13 cellular contexts compared by ENCODE assay signal in genomic region chr18:61637319-61637718, GRCh38.
DNase-seq lines count a peak whose midpoint lies in the region; ATAC-seq, FAIRE-seq and TF ChIP-seq lines count a peak whose summit lies in the region.
"Had no signal": no experiment of that assay in that cellular context is flagged by ENCODE, and none has a peak within 500 bp of the region (broad histone marks: within the 10 kb centered on the region; RNA-seq: fewer than 3 reads in every experiment).

No MANE protein-coding gene starts in this region.

- no peak overlapping the region for H2AFZ ChIP-seq in GM23338
- H2AFZ ChIP-seq in H1 (ENCODE audit: low read length), result no peak overlapping the region

- peak overlapping the region; percentile 48 for H3K4me2 ChIP-seq in GM23338
- H3K4me2 ChIP-seq in H1 (ENCODE audit: insufficient read depth in 1 of 2, low read depth in 2 of 2, low read length in 2 of 2), result peak overlapping the region; percentile 41 to 59

- no peaks in the 10 kb centered on the region for H3K79me2 ChIP-seq in GM23338 (replicated peaks; ENCODE audit: insufficient read depth)
- no peaks in the 10 kb centered on the region for H3K79me2 ChIP-seq in H1 (ENCODE audit: control insufficient read depth in 1 of 2, insufficient read depth in 2 of 2, low read length in 2 of 2)

- H3K36me3 ChIP-seq in GM23338 (ENCODE audit: insufficient read depth) (no peaks in the 10 kb centered on the region), H1 (ENCODE audit: control insufficient read depth in 2 of 4, insufficient read depth in 4 of 4, low read length in 3 of 4) (no peaks in the 10 kb centered on the region), mucosa of descending colon (ENCODE audit: low read depth) (no peaks in the 10 kb centered on the region)

- no peak overlapping the region for H4K91ac ChIP-seq in H1 (replicated peaks; ENCODE audit: insufficient read length, low read length)

- no peaks in the 10 kb centered on the region for H3F3A ChIP-seq in GM23338 (replicated peaks; ENCODE audit: low read depth)

- no peak overlapping the region for H3K23ac ChIP-seq in H1 (ENCODE audit: insufficient read length)

- peaks cover 30% of the 10 kb centered on the region for H3K4me1 Mint-ChIP-seq in GM23338
- H3K4me1 Mint-ChIP-seq in CD4-positive, alpha-beta T cell (ENCODE audit: low read depth), result no peaks in the 10 kb centered on the region
- no peaks in the 10 kb centered on the region for H3K4me1 Mint-ChIP-seq in T-helper 2 cell treated with Interferon-gamma antibody and Interleukin-4, amounts not matched to agents 5 μg/mL and 100 μg/mL, for 36 hours (ENCODE audit: low read depth)

- H3K14ac ChIP-seq in H1 (ENCODE audit: insufficient read length), result no peak overlapping the region

- ATAC-seq in GM23338 (peak; percentile 77), mucosa of descending colon (peak; percentile 76), GM21390 (IDR thresholded peaks at IDR 0.05; ENCODE audit: unreplicated experiment) (no peak)
- no peak for ATAC-seq in CD4-positive, alpha-beta T cell (ENCODE audit: poor library complexity)
- ATAC-seq: stimulated activated naive CD8-positive, alpha-beta T cell treated with anti-CD3 and anti-CD28 coated beads, Interleukin-15, Interleukin-2, amounts not matched to agents 100 U/mL and 50 U/mL, for 24 hours had no signal

- H3K36me3 Mint-ChIP-seq in GM23338 (ENCODE audit: low read depth), result no peaks in the 10 kb centered on the region
- H3K36me3 Mint-ChIP-seq in CD4-positive, alpha-beta T cell (ENCODE audit: low read depth), result no peaks in the 10 kb centered on the region
- no peaks in the 10 kb centered on the region for H3K36me3 Mint-ChIP-seq in T-helper 2 cell treated with Interferon-gamma antibody and Interleukin-4, amounts not matched to agents 5 μg/mL and 100 μg/mL, for 36 hours (ENCODE audit: low read depth)

- WGBS in H1 (ENCODE audit: extremely low coverage in 1 of 2, insufficient coverage in 1 of 2, insufficient read length in 1 of 2, insufficient replicate concordance in 2 of 2, low coverage in 1 of 2, low lambda C conversion rate in 2 of 2, missing lambda C conversion rate in 1 of 2), 2 experiments, result 5% methylated on average over 8 of the region's 8 CpGs; no CpG with 5 or more reads in 1 of the 2 experiments

- H3K9ac ChIP-seq in H1 (replicated peaks in 1 of 4; ENCODE audit: extremely low read depth in 1 of 4, low read depth in 3 of 4, low read length in 3 of 4), result no peak overlapping the region

- no peak overlapping the region for H2BK12ac ChIP-seq in H1 (ENCODE audit: low read depth, low read length)

- H3K4me3 ChIP-seq in GM23338 (peak overlapping the region; percentile 23), H1 (ENCODE audit: extremely low read depth in 1 of 4, insufficient read depth in 2 of 4, low read depth in 3 of 4, low read length in 4 of 4) (peak overlapping the region in 2 of 4 experiments; percentile 8 to 46; a peak in 3 of 8 replicates), mucosa of descending colon (no peak overlapping the region)

- H2BK15ac ChIP-seq in H1 (ENCODE audit: low read length), result no peak overlapping the region

- TF ChIP-seq POLR2A in H1 (IDR thresholded peaks at IDR 0.05; ENCODE audit: control extremely low read depth in 1 of 2, low read depth in 2 of 2, low read length in 2 of 2), result no peak

- POLR2A ChIA-PET in H1 (lab: Charles Lee; ENCODE audit: partially characterized antibody), result interaction anchor here (0.6 to 1.4 kb wide), 2 partner anchors 9 to 31 kb away, joined by 3 to 6 read pairs; no protein-coding TSS in a partner anchor
- POLR2A ChIA-PET in CD4-positive, alpha-beta T cell (lab: Charles Lee), result no interaction called here

- no peak overlapping the region for H3K56ac ChIP-seq in H1 (replicated peaks; ENCODE audit: insufficient read length, low read depth, low read length)

- H3K27me3 Mint-ChIP-seq in GM23338 (ENCODE audit: insufficient read depth, low read depth, poor library complexity), result peaks cover 49% of the 10 kb centered on the region
- peaks cover 16% of the 10 kb centered on the region for H3K27me3 Mint-ChIP-seq in CD4-positive, alpha-beta T cell
- peaks cover 20% of the 10 kb centered on the region for H3K27me3 Mint-ChIP-seq in T-helper 2 cell treated with Interferon-gamma antibody and Interleukin-4, amounts not matched to agents 5 μg/mL and 100 μg/mL, for 36 hours (ENCODE audit: low read depth)

- no peak overlapping the region for H2BK20ac ChIP-seq in H1 (ENCODE audit: low read length)

- no peak overlapping the region for H3K27ac Mint-ChIP-seq in GM23338
- H3K27ac Mint-ChIP-seq in CD4-positive, alpha-beta T cell, result no peak overlapping the region
- no peak overlapping the region for H3K27ac Mint-ChIP-seq in T-helper 2 cell treated with Interferon-gamma antibody and Interleukin-4, amounts not matched to agents 5 μg/mL and 100 μg/mL, for 36 hours

- peaks cover 47% of the 10 kb centered on the region for H3K27me3 ChIP-seq in GM23338 (ENCODE audit: insufficient read depth)
- peaks cover 19 to 39% (median 35%) of the 10 kb centered on the region in 4 experiments for H3K27me3 ChIP-seq in H1 (replicated peaks in 1 of 4; ENCODE audit: control insufficient read depth in 3 of 4, extremely low read depth in 1 of 4, insufficient read depth in 3 of 4, low read length in 3 of 4)
- no peaks in the 10 kb centered on the region for H3K27me3 ChIP-seq in CD4-positive, alpha-beta T cell (ENCODE audit: control insufficient read depth, insufficient read depth, low read length)

- H3K4me3 Mint-ChIP-seq in GM23338, result 0 out of 3 replicates have a peak overlapping the region, but pooled peaks have one; percentile 35
- H3K4me3 Mint-ChIP-seq in CD4-positive, alpha-beta T cell, result no peak overlapping the region
- H3K4me3 Mint-ChIP-seq in T-helper 2 cell treated with Interferon-gamma antibody and Interleukin-4, amounts not matched to agents 5 μg/mL and 100 μg/mL, for 36 hours, result no peak overlapping the region

- no peak overlapping the region for H2BK5ac ChIP-seq in H1 (ENCODE audit: low read depth, low read length)

- H3K9me3 ChIP-seq in H1 (ENCODE audit: insufficient read depth in 2 of 2, low read depth in 1 of 2, low read length in 1 of 2) (no peaks in the 10 kb centered on the region), mucosa of descending colon (no peaks in the 10 kb centered on the region)
- no peaks in the 10 kb centered on the region for H3K9me3 ChIP-seq in CD4-positive, alpha-beta T cell (ENCODE audit: control insufficient read depth, low read length)

- TF ChIP-seq CTCF in GM23338 (conservative IDR thresholded peaks at IDR 0.05; ENCODE audit: low read depth in 2 of 2), result peak; percentile 48 to 50
- TF ChIP-seq CTCF in H1 (IDR thresholded peaks at IDR 0.05; ENCODE audit: control extremely low read depth in 1 of 3, insufficient read depth in 1 of 3, low read depth in 1 of 3, low read length in 3 of 3), result peak; percentile 35 to 64 (median 54)
- peak; percentile 14 for TF ChIP-seq CTCF in mucosa of descending colon (IDR thresholded peaks at IDR 0.05)
- no peak for TF ChIP-seq CTCF in CD4-positive, alpha-beta T cell (IDR thresholded peaks at IDR 0.05)

- H4K5ac ChIP-seq in H1 (ENCODE audit: insufficient read length, low read depth, low read length), result no peak overlapping the region

- H4K8ac ChIP-seq in H1 (ENCODE audit: extremely low read depth, insufficient read depth, low read length), result no peak overlapping the region

- no peaks in the 10 kb centered on the region for H4K20me1 ChIP-seq in GM23338 (replicated peaks; ENCODE audit: insufficient read depth)
- peaks cover 2 to 3% of the 10 kb centered on the region in 2 experiments for H4K20me1 ChIP-seq in H1 (replicated peaks in 1 of 2; ENCODE audit: control insufficient read depth in 1 of 2, insufficient read depth in 2 of 2, low read length in 2 of 2)

- TF ChIP-seq RAD21 in H1 (IDR thresholded peaks at IDR 0.05 in 1 of 2, conservative IDR thresholded peaks at IDR 0.05 in 1 of 2; ENCODE audit: low read depth in 2 of 2, low read length in 2 of 2), result peak; percentile 25 to 51; a peak in 3 of 4 replicates

- intact Hi-C loops in mucosa of descending colon (cut with DNase I, micrococcal nuclease), result no loop called here
- intact Hi-C loops in CD4-positive, alpha-beta T cell (cut with DNase I, micrococcal nuclease), result loop anchor here in 1 of 2 experiments (2.0 to 5.0 kb wide), 2 partner anchors 265 to 493 kb away; no protein-coding TSS in a partner anchor

- H3K4me1 ChIP-seq in GM23338 (ENCODE audit: insufficient read depth), result peaks cover 25% of the 10 kb centered on the region
- H3K4me1 ChIP-seq in H1 (replicated peaks in 1 of 4; ENCODE audit: control insufficient read depth in 3 of 4, insufficient read depth in 4 of 4, low read length in 3 of 4), result peaks cover 14 to 22% (median 19%) of the 10 kb centered on the region in 4 experiments
- H3K4me1 ChIP-seq in mucosa of descending colon (ENCODE audit: low read depth), result peaks cover 26% of the 10 kb centered on the region

- no peak overlapping the region for H3K4ac ChIP-seq in H1 (replicated peaks; ENCODE audit: insufficient read length, low read depth, low read length)

- no peak overlapping the region for H3K18ac ChIP-seq in H1 (ENCODE audit: extremely low read depth, low read length)

- no peaks in the 10 kb centered on the region for H3K23me2 ChIP-seq in H1 (ENCODE audit: low read depth, low read length)

- H2AK5ac ChIP-seq in H1 (ENCODE audit: low read depth, low read length), result no peak overlapping the region

- no peaks in the 10 kb centered on the region for H3K79me1 ChIP-seq in H1 (ENCODE audit: low read depth, low read length)

- no peaks in the 10 kb centered on the region; the same call in 1 of the 3 replicates for H3K9me3 Mint-ChIP-seq in GM23338
- H3K9me3 Mint-ChIP-seq in CD4-positive, alpha-beta T cell, result no peaks in the 10 kb centered on the region
- no peaks in the 10 kb centered on the region for H3K9me3 Mint-ChIP-seq in T-helper 2 cell treated with Interferon-gamma antibody and Interleukin-4, amounts not matched to agents 5 μg/mL and 100 μg/mL, for 36 hours

- TF ChIP-seq EP300 in H1 (IDR thresholded peaks at IDR 0.05; ENCODE audit: borderline replicate concordance in 1 of 2, low read depth in 2 of 2, low read length in 2 of 2), result no peak

- DNase-seq in GM23338 (ENCODE audit: low spot score) (peak; percentile 75), NCI-H345 (lab: John Stamatoyannopoulos, UW) (peak; percentile 77), H1 (ENCODE audit: low read depth in 1 of 2, low spot score in 2 of 2) (peak in 1 of 2 experiments; percentile 62), mucosa of descending colon (peak; percentile 69 to 77 (median 75))
- DNase-seq in activated CD4-positive, alpha-beta T cell treated with anti-CD3 and anti-CD28 coated beads for 1 hour, result no peak
- DNase-seq in CD4-positive, alpha-beta T cell, result no peak
- no peak for DNase-seq in T-helper 2 cell treated with Interferon-gamma antibody and Interleukin-4, amounts not matched to agents 5 μg/mL and 100 μg/mL, for 36 hours (ENCODE audit: low spot score)
- DNase-seq: AML-193; amniotic stem cell; NCI-H1105 treated with DMSO at 0.1 percent for 48 hours; right cardiac atrium; stimulated activated naive CD8-positive, alpha-beta T cell treated with anti-CD3 and anti-CD28 coated beads, Interleukin-15, Interleukin-2, amounts not matched to agents 100 U/mL and 50 U/mL, for 24 hours had no signal

- H3K27ac ChIP-seq in GM23338 (ENCODE audit: low read depth), result no peak overlapping the region
- H3K27ac ChIP-seq in H1 (ENCODE audit: low read depth, low read length), result no peak overlapping the region
- no peak overlapping the region for H3K27ac ChIP-seq in CD4-positive, alpha-beta T cell (ENCODE audit: low read depth, low read length)

- FAIRE-seq in H1 (lab: Jason Lieb, UNC), result no peak

- CTCF ChIA-PET in H1 (lab: Charles Lee; ENCODE audit: partially characterized antibody), result interaction anchor here (0.8 to 3.7 kb wide), 21 partner anchors 9 to 496 kb away, joined by 3 to 22 read pairs (median 9); no protein-coding TSS in a partner anchor
- CTCF ChIA-PET in CD4-positive, alpha-beta T cell (lab: Charles Lee), result interaction anchor here (3.1 kb wide), 1 partner anchor 494 kb away, joined by 11 read pairs; no protein-coding TSS in a partner anchor

- H3K9me2 ChIP-seq in GM23338 (ENCODE audit: insufficient read depth), result no peaks in the 10 kb centered on the region

- H2BK120ac ChIP-seq in H1 (replicated peaks; ENCODE audit: low read depth, low read length), result no peak overlapping the region

Comparison
In these comparisons a context has a peak if more than half of its experiments do, and no peak if none do; other contexts are left out.
1. ATAC-seq: peak in GM23338 (single experiment) and mucosa of descending colon (single experiment); none in CD4-positive, alpha-beta T cell (single experiment) and GM21390 (single experiment).
2. DNase-seq: peak in GM23338 (single experiment), NCI-H345 (single experiment) and mucosa of descending colon (3 of 3); none in activated CD4-positive, alpha-beta T cell treated with anti-CD3 and anti-CD28 coated beads for 1 hour (single experiment), CD4-positive, alpha-beta T cell (0 of 10) and T-helper 2 cell treated with Interferon-gamma antibody and Interleukin-4, amounts not matched to agents 5 μg/mL and 100 μg/mL, for 36 hours (single experiment).